15 cellular contexts compared by ENCODE assay signal in genomic region chr1:40914927-40915569, GRCh38. TPM values are rescaled to one million over a fixed set of nuclear protein-coding genes. Genes with fewer than 3 reads are reported as not detected.
A peak's percentile ranks its signal among the peaks of the same experiment; 100 is the strongest.
DNase-seq lines count a peak whose midpoint lies in the region; ATAC-seq, FAIRE-seq and TF ChIP-seq lines count a peak whose summit lies in the region.
"Had no signal": no experiment of that assay in that cellular context is flagged by ENCODE, and none has a peak within 500 bp of the region (broad histone marks: within the 10 kb centered on the region; RNA-seq: fewer than 3 reads in every experiment).

No MANE protein-coding gene starts in this region.

- intact Hi-C loops in sigmoid colon (cut with DNase I) (no loop called here), transverse colon (cut with DNase I; ENCODE audit: low total_unique reads) (no loop called here)

- H3K27me3 ChIP-seq in H7 (ENCODE audit: control insufficient read depth, insufficient read depth, low read length) = no peaks in the 10 kb centered on the region
- no peaks in the 10 kb centered on the region for H3K27me3 ChIP-seq in sigmoid colon
- no peaks in the 10 kb centered on the region for H3K27me3 ChIP-seq in transverse colon
- no peaks in the 10 kb centered on the region for H3K27me3 ChIP-seq in HAP-1 (ENCODE audit: low read depth)
- H3K27me3 ChIP-seq: BLaER1 had no signal

- no peaks in the 10 kb centered on the region for H3K4me1 ChIP-seq in A549
- H3K4me1 ChIP-seq in sigmoid colon = no peaks in the 10 kb centered on the region
- H3K4me1 ChIP-seq in transverse colon = no peaks in the 10 kb centered on the region
- H3K4me1 ChIP-seq in HAP-1 = no peaks in the 10 kb centered on the region
- H3K4me1 ChIP-seq: BLaER1 had no signal

- CTCF ChIA-PET in A549 (lab: Yijun Ruan, JAX) = interaction anchor here (0.7 to 1.7 kb wide), 4 partner anchors 8 to 34 kb away, joined by 3 to 4 read pairs (median 4); no protein-coding TSS in a partner anchor

- no peak for DNase-seq in A549 (ENCODE audit: low read depth in 1 of 2, low spot score in 1 of 2)
- peak; percentile 45 for DNase-seq in H7
- DNase-seq in caudate nucleus (lab: John Stamatoyannopoulos, UW) = no peak
- DNase-seq in sigmoid colon = peak; percentile 54
- DNase-seq in transverse colon = no peak
- no peak for DNase-seq in HAP-1 (ENCODE audit: low spot score in 2 of 2)
- DNase-seq in frontal cortex (ENCODE audit: low spot score in 2 of 2) = no peak
- DNase-seq: NCI-H1436; NCI-H2081; NCI-H510A treated with DMSO at 0.1 percent for 48 hours; NK-92 treated with Interleukin-12 subunit alpha and Interleukin-12 subunit beta, amount 100 ng/mL, for 24 hours; PC-3 had no signal

- FAIRE-seq in A549 (lab: Jason Lieb, UNC) (no peak), frontal cortex (lab: Jason Lieb, UNC) (no peak)

- H3K27ac ChIP-seq in A549 (peak overlapping the region; percentile 38 to 58; a peak in 4 of 6 replicates), caudate nucleus (ENCODE audit: low read depth, low read length) (peak overlapping the region; percentile 76), sigmoid colon (no peak overlapping the region), transverse colon (no peak overlapping the region)
- H3K27ac ChIP-seq: BLaER1, SK-N-MC had no signal

- POLR2A ChIA-PET in A549 (lab: Yijun Ruan, JAX) = no interaction called here

- TF ChIP-seq POLR2A in A549 (IDR thresholded peaks at IDR 0.05; ENCODE audit: low read length) (no peak), sigmoid colon (IDR thresholded peaks at IDR 0.05) (no peak), transverse colon (IDR thresholded peaks at IDR 0.05) (no peak)

- no peaks in the 10 kb centered on the region for H3K9me3 ChIP-seq in A549
- H3K9me3 ChIP-seq in sigmoid colon = no peaks in the 10 kb centered on the region
- no peaks in the 10 kb centered on the region for H3K9me3 ChIP-seq in transverse colon
- H3K9me3 ChIP-seq in HAP-1 = no peaks in the 10 kb centered on the region
- H3K9me3 ChIP-seq: BLaER1 had no signal

- no peaks in the 10 kb centered on the region for H3K36me3 ChIP-seq in H7 (replicated peaks; ENCODE audit: control insufficient read depth, insufficient read depth, low read length)
- H3K36me3 ChIP-seq in sigmoid colon = no peaks in the 10 kb centered on the region
- H3K36me3 ChIP-seq in transverse colon = no peaks in the 10 kb centered on the region
- H3K36me3 ChIP-seq in HAP-1 (replicated peaks) = no peaks in the 10 kb centered on the region
- H3K36me3 ChIP-seq: BLaER1 had no signal

- in situ Hi-C loops in transverse colon (cut with MboI; ENCODE audit: low pct_ligation_motif_present in 1 of 4, low pct_unique_long_range_greater_than_20kb in 1 of 4, low sequenced_read_pairs in 3 of 4) (no loop called here), HAP-1 (cut with MboI; ENCODE audit: low sequenced_read_pairs) (no loop called here)

- H3K4me3 ChIP-seq in A549 (no peak overlapping the region), H7 (ENCODE audit: insufficient read depth, low read depth, low read length) (no peak overlapping the region), sigmoid colon (no peak overlapping the region), transverse colon (no peak overlapping the region), HAP-1 (no peak overlapping the region)
- H3K4me3 ChIP-seq: BLaER1, SK-N-MC had no signal

- H3K4me2 ChIP-seq in A549 = no peak overlapping the region
- H3K4me2 ChIP-seq: BLaER1 had no signal

- 80% methylated on average over 7 of the region's 7 CpGs for WGBS in A549 (ENCODE audit: missing lambda C conversion rate)
- 81 to 89% methylated on average over 7 of the region's 7 CpGs for WGBS in sigmoid colon, 2 donors
- WGBS in transverse colon (ENCODE audit: low coverage in 1 of 2), 2 donors = 67 to 81% methylated on average over 1 to 7 of the region's 7 CpGs

- no peak for ATAC-seq in A549
- ATAC-seq: PC-3 had no signal

- TF ChIP-seq CTCF in A549 (IDR thresholded peaks at IDR 0.05) (no peak), sigmoid colon (IDR thresholded peaks at IDR 0.05) (no peak), transverse colon (IDR thresholded peaks at IDR 0.05) (no peak)

- TF ChIP-seq RAD21 in A549 (conservative IDR thresholded peaks at IDR 0.05 in 1 of 2, IDR thresholded peaks at IDR 0.05 in 1 of 2) = no peak

- TF ChIP-seq EP300 in A549 (IDR thresholded peaks at IDR 0.05) (no peak), sigmoid colon (IDR thresholded peaks at IDR 0.05) (no peak), transverse colon (IDR thresholded peaks at IDR 0.05; ENCODE audit: low read depth) (no peak)

TF ChIP-seq in A549, 52 proteins besides CTCF, POLR2A, EP300 and RAD21:
- no peak for TF ChIP-seq HES2 (IDR thresholded peaks at IDR 0.05)
- TF ChIP-seq HMGXB4 (CRISPR knock-in tag; IDR thresholded peaks at IDR 0.05; ENCODE audit: borderline replicate concordance) = no peak
- TF ChIP-seq CHD4 (IDR thresholded peaks at IDR 0.05; ENCODE audit: borderline replicate concordance) = no peak
- TF ChIP-seq MAX (IDR thresholded peaks at IDR 0.05) = no peak
- TF ChIP-seq CEBPB (IDR thresholded peaks at IDR 0.05) = no peak
- no peak for TF ChIP-seq POLR2AphosphoS2 (conservative IDR thresholded peaks at IDR 0.05; ENCODE audit: low read length)
- TF ChIP-seq NFE2L2 (conservative IDR thresholded peaks at IDR 0.05; ENCODE audit: low read length) = no peak
- no peak for TF ChIP-seq HOXA7 (CRISPR knock-in tag; IDR thresholded peaks at IDR 0.05)
- no peak for TF ChIP-seq RFX5 (IDR thresholded peaks at IDR 0.05)
- no peak for TF ChIP-seq E2F6 (IDR thresholded peaks at IDR 0.05; ENCODE audit: borderline replicate concordance, low read depth)
- TF ChIP-seq MYC (IDR thresholded peaks at IDR 0.05; ENCODE audit: borderline replicate concordance, low read length) = no peak
- no peak for TF ChIP-seq ZSCAN20 (CRISPR knock-in tag; IDR thresholded peaks at IDR 0.05)
- TF ChIP-seq TFCP2L1 (CRISPR knock-in tag; IDR thresholded peaks at IDR 0.05) = no peak
- no peak for TF ChIP-seq MAFK (IDR thresholded peaks at IDR 0.05; ENCODE audit: partially characterized antibody)
- TF ChIP-seq EHF (CRISPR knock-in tag; IDR thresholded peaks at IDR 0.05) = no peak
- no peak for TF ChIP-seq KDM1A (IDR thresholded peaks at IDR 0.05; ENCODE audit: low read depth)
- TF ChIP-seq FOXS1 (CRISPR knock-in tag; IDR thresholded peaks at IDR 0.05) = no peak
- TF ChIP-seq RNF2 (IDR thresholded peaks at IDR 0.05; ENCODE audit: borderline replicate concordance, low read depth) = no peak
TF ChIP-seq in A549: peak in this region for 0.

RNA-seq across cellular contexts. Expression of gene CITED4, which starts 52.9 kb away (rescaled TPM):
- 5.8 and 7.1 TPM in 2 replicates for polyA plus RNA-seq in A549 (2011; rRNA removed)
- polyA plus RNA-seq in A549 (2012; cell fraction: cytosol; rRNA removed) = 33.9 and 64.1 TPM in 2 replicates
- polyA plus RNA-seq in A549 (2012; cell fraction: nucleus; rRNA removed) = 40.5 and 61.4 TPM in 2 replicates
- polyA plus RNA-seq in A549 (2017; fragmentation: RNase III; extraction: RNeasy Plus Mini Kit Qiagen cat#74134 plus additional on column Dnase treatment) = 23.7 to 33.5 TPM (median 32.2 TPM) in 3 replicates
- 4.2 and 9.2 TPM in 2 replicates for polyA minus RNA-seq in A549 (2011; rRNA and poly(A)+ RNA removed)
- 13.9 and 15.7 TPM in 2 replicates for total RNA-seq in H7 (2014; rRNA removed; shearing (Covaris generic))
- 10 to 100 TPM; 22.7 to 59.8 (median 36.9) TPM for total RNA-seq in sigmoid colon
- polyA plus RNA-seq in sigmoid colon = 1 to 10 TPM in 1 of 3 donors, not detected in 2; 3.0 TPM
- 10 to 100 TPM in 3 of 4 donors, 1 to 10 TPM in 1; 7.6 to 30.1 (median 16.5) TPM for total RNA-seq in transverse colon
- under 0.01 TPM for total RNA-seq in frontal cortex
- total RNA-seq: HT1080 had no signal

Comparison
In these comparisons a context has a peak if more than half of its experiments do, and no peak if none do; other contexts are left out.
1. DNase-seq: peak in H7 (single experiment) and sigmoid colon (single experiment); none in A549 (0 of 2), caudate nucleus (0 of 61), transverse colon (single experiment), HAP-1 (0 of 2) and frontal cortex (0 of 2).
2. H3K27ac ChIP-seq: peak in A549 (2 of 2) and caudate nucleus (single experiment); none in sigmoid colon (0 of 4) and transverse colon (0 of 4).